In genomic region chr4:76198411-76199237, GRCh38 we compare ENCODE assay signal across 8 cellular contexts. TPM values are rescaled to one million over a fixed set of nuclear protein-coding genes. Genes with fewer than 3 reads are reported as not detected.
DNase-seq lines count a peak whose midpoint lies in the region; ATAC-seq and TF ChIP-seq lines count a peak whose summit lies in the region.

No MANE protein-coding gene starts in this region.

- H3K9me1 ChIP-seq in IMR-90 (ENCODE audit: insufficient read depth, low read length): peaks cover 19% of the 10 kb centered on the region

- dilution Hi-C loops in IMR-90 (cut with HindIII; ENCODE audit: low sequenced_read_pairs, unreplicated experiment): no loop called here

- H2BK120ac ChIP-seq in IMR-90 (ENCODE audit: low read depth, low read length): peak overlapping the region; percentile 50; the same call in 1 of the 2 replicates

- H2AK5ac ChIP-seq in IMR-90 (ENCODE audit: low read depth, low read length): peak overlapping the region; percentile 65; the same call in 1 of the 2 replicates

- 0 out of 2 replicates have a peak overlapping the region, but pooled peaks have one; percentile 39 for H4K91ac ChIP-seq in IMR-90 (ENCODE audit: insufficient read depth, low read depth, low read length)

- peak overlapping the region in 1 of 2 experiments; percentile 56; a peak in 2 of 4 replicates for H4K8ac ChIP-seq in IMR-90 (ENCODE audit: low read depth in 2 of 2, low read length in 2 of 2)

- intact Hi-C loops in IMR-90 (cut with micrococcal nuclease): loop anchor here (2.0 kb wide), 1 partner anchor 14 kb away; the partner anchor contains the start of gene SCARB2

- peak overlapping the region; percentile 28; the same call in 1 of the 2 replicates for H3K18ac ChIP-seq in IMR-90 (ENCODE audit: low read depth, low read length)

- POLR2A ChIA-PET in IMR-90 (lab: Charles Lee; ENCODE audit: unreplicated experiment): no interaction called here

- H3K4me1 ChIP-seq in IMR-90 (ENCODE audit: control insufficient read depth, insufficient read depth, low read length) (peaks cover 38% of the 10 kb centered on the region), OCI-LY3 (ENCODE audit: low read length) (peaks cover 61% of the 10 kb centered on the region)

- H3K27ac ChIP-seq in IMR-90 (ENCODE audit: insufficient read depth, low read length) (peak overlapping the region; percentile 91), OCI-LY3 (ENCODE audit: low read length) (peak overlapping the region; percentile 78), layer of hippocampus (ENCODE audit: low read depth, low read length) (peak overlapping the region; percentile 93)

- CTCF ChIA-PET in IMR-90 (lab: Yijun Ruan, JAX): interaction anchor here (0.6 kb wide), 2 partner anchors 156 to 981 kb away, joined by 3 read pairs; no protein-coding TSS in a partner anchor

- H3K4me2 ChIP-seq in IMR-90 (ENCODE audit: low read depth, low read length) (peak overlapping the region; percentile 63), OCI-LY3 (ENCODE audit: low read length) (peak overlapping the region; percentile 84)

- no peaks in the 10 kb centered on the region for H3K27me3 ChIP-seq in IMR-90 (ENCODE audit: control insufficient read depth, insufficient read depth, low read length)
- peaks cover 14% of the 10 kb centered on the region for H3K27me3 ChIP-seq in OCI-LY3 (ENCODE audit: low read depth, low read length)
- no peaks in the 10 kb centered on the region for H3K27me3 ChIP-seq in layer of hippocampus (ENCODE audit: control insufficient read depth, insufficient read depth, low read length)

- H3K79me2 ChIP-seq in OCI-LY3 (ENCODE audit: low read length): no peaks in the 10 kb centered on the region

- no CpG with 5 or more reads among the region's 4 CpGs for WGBS in IMR-90 (ENCODE audit: extremely low coverage in 2 of 2, insufficient read length in 1 of 2), 2 experiments

- peak overlapping the region; percentile 25; the same call in 1 of the 3 replicates for H2BK15ac ChIP-seq in IMR-90 (ENCODE audit: low read depth, low read length)

- DNase-seq in DMS79 (lab: John Stamatoyannopoulos, UW) (peak; percentile 86), IMR-90 (peak; percentile 89), brain pericyte (ENCODE audit: low read depth, low spot score) (peak; percentile 50), GM19238 (ENCODE audit: insufficient read length, low spot score) (no peak)
- peak; percentile 58 for DNase-seq in stimulated activated CD8-positive, alpha-beta memory T cell treated with anti-CD3 and anti-CD28 coated beads, Interleukin-4, amount 100 ng/mL, for 48 hours

- peak overlapping the region; percentile 19 for H3K4ac ChIP-seq in IMR-90 (ENCODE audit: low read depth, low read length)

- H3K79me1 ChIP-seq in IMR-90 (ENCODE audit: low read depth in 1 of 2, low read length in 2 of 2): peaks cover 26 to 79% of the 10 kb centered on the region in 2 experiments

- peak overlapping the region; percentile 19 for H3K14ac ChIP-seq in IMR-90 (replicated peaks; ENCODE audit: low read depth, low read length)

- H3K9me3 ChIP-seq in IMR-90 (ENCODE audit: control insufficient read depth, insufficient read depth, low read length): no peaks in the 10 kb centered on the region
- no peaks in the 10 kb centered on the region for H3K9me3 ChIP-seq in OCI-LY3 (ENCODE audit: insufficient read depth, low read length)

- BruUV-seq in IMR-90 (replicated peaks; lab: Mats Ljungman, UMichigan): no TSS peak

- H3K9ac ChIP-seq in IMR-90 (ENCODE audit: low read depth, low read length): 0 out of 2 replicates have a peak overlapping the region, but pooled peaks have one; percentile 15
- H3K9ac ChIP-seq in OCI-LY3 (ENCODE audit: low read length): 0 out of 2 replicates have a peak overlapping the region, but pooled peaks have one; percentile 8

- no peak overlapping the region for H2AK9ac ChIP-seq in IMR-90 (replicated peaks; ENCODE audit: low read depth, low read length, poor library complexity)

- H2AFZ ChIP-seq in IMR-90 (replicated peaks; ENCODE audit: low read length, poor library complexity): no peak overlapping the region
- no peak overlapping the region for H2AFZ ChIP-seq in OCI-LY3 (ENCODE audit: low read depth, low read length)

- in situ Hi-C loops in IMR-90 (cut with MboI; ENCODE audit: low sequenced_read_pairs): loop anchor here (10.0 kb wide), 1 partner anchor 306 kb away; no protein-coding TSS in a partner anchor

- H3K23ac ChIP-seq in IMR-90 (ENCODE audit: low read depth, low read length): peak overlapping the region; percentile 44; the same call in 1 of the 2 replicates

- H3K36me3 ChIP-seq in IMR-90 (ENCODE audit: control insufficient read depth, insufficient read depth, low read length) (peaks cover 7% of the 10 kb centered on the region), OCI-LY3 (replicated peaks; ENCODE audit: low read depth, low read length) (peaks cover 2% of the 10 kb centered on the region)

- peak overlapping the region; percentile 12; the same call in 1 of the 2 replicates for H2BK20ac ChIP-seq in IMR-90 (ENCODE audit: low read depth, low read length)

- no peak for TF ChIP-seq POLR2A in IMR-90 (IDR thresholded peaks at IDR 0.05; ENCODE audit: low read depth, low read length)

- H3K56ac ChIP-seq in IMR-90 (ENCODE audit: extremely low read depth, insufficient read depth, low read length): no peak overlapping the region

- H3K4me3 ChIP-seq in IMR-90 (ENCODE audit: insufficient read depth, low read depth, low read length): no peak overlapping the region
- H3K4me3 ChIP-seq in OCI-LY3 (ENCODE audit: low read length): peak overlapping the region; percentile 64

- TF ChIP-seq RAD21 in IMR-90 (IDR thresholded peaks at IDR 0.05; ENCODE audit: low read length): no peak

- peak overlapping the region; percentile 91 for H2BK5ac ChIP-seq in IMR-90 (ENCODE audit: low read depth, low read length, poor library complexity, severe bottlenecking)

- TF ChIP-seq CTCF in IMR-90 (conservative IDR thresholded peaks at IDR 0.05; ENCODE audit: low read depth, low read length) (no peak), OCI-LY3 (IDR thresholded peaks at IDR 0.05; ENCODE audit: low read depth, low read length) (no peak)

- peak overlapping the region; percentile 8; the same call in 1 of the 2 replicates for H4K5ac ChIP-seq in IMR-90 (ENCODE audit: low read depth, low read length)

- peak; percentile 36 for ATAC-seq in GM21423 (IDR thresholded peaks at IDR 0.05; ENCODE audit: unreplicated experiment)
- ATAC-seq in IMR-90 (ENCODE audit: low read depth): peak; percentile 61

- H4K20me1 ChIP-seq in IMR-90 (ENCODE audit: insufficient read depth, low read length): peaks cover 29% of the 10 kb centered on the region; the same call in 1 of the 2 replicates
- H4K20me1 ChIP-seq in OCI-LY3 (ENCODE audit: insufficient read depth, low read length): peaks cover 6% of the 10 kb centered on the region; the same call in 1 of the 2 replicates

TF ChIP-seq in IMR-90, 13 proteins besides CTCF, POLR2A, EP300 and RAD21:
- TF ChIP-seq NFE2L2 (IDR thresholded peaks at IDR 0.05; ENCODE audit: low read depth, low read length): no peak
- TF ChIP-seq BHLHE40 (IDR thresholded peaks at IDR 0.05; ENCODE audit: low read depth, low read length): peak; percentile 92
- TF ChIP-seq SMC3 (IDR thresholded peaks at IDR 0.05; ENCODE audit: low read depth, low read length): no peak
- TF ChIP-seq CHD1 (IDR thresholded peaks at IDR 0.05; ENCODE audit: low read depth, low read length): no peak
- no peak for TF ChIP-seq RFX5 (IDR thresholded peaks at IDR 0.05; ENCODE audit: low read depth, low read length)
- TF ChIP-seq FOS (IDR thresholded peaks at IDR 0.05; ENCODE audit: low read depth, low read length): peak; percentile 70; the same call in 1 of the 2 replicates
- no peak for TF ChIP-seq MAFK (IDR thresholded peaks at IDR 0.05; ENCODE audit: low read depth, low read length)
- peak; percentile 46; the same call in 1 of the 2 replicates for TF ChIP-seq MAZ (IDR thresholded peaks at IDR 0.05; ENCODE audit: borderline replicate concordance, low read depth, low read length)
- TF ChIP-seq RCOR1 (IDR thresholded peaks at IDR 0.05; ENCODE audit: insufficient replicate concordance, low read length): no peak
- TF ChIP-seq, protein P1, sequence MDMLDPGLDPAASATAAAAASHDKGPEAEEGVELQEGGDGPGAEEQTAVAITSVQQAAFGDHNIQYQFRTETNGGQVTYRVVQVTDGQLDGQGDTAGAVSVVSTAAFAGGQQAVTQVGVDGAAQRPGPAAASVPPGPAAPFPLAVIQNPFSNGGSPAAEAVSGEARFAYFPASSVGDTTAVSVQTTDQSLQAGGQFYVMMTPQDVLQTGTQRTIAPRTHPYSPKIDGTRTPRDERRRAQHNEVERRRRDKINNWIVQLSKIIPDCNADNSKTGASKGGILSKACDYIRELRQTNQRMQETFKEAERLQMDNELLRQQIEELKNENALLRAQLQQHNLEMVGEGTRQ (IDR thresholded peaks at IDR 0.05; ENCODE audit: low read depth, low read length): peak; percentile 84

RNA-seq across cellular contexts. Expression of gene SCARB2, which starts 15.0 kb away (rescaled TPM):
- total RNA-seq in IMR-90 (2012; rRNA removed): 89.7 and 102 TPM in 2 replicates
- polyA plus RNA-seq in IMR-90 (2012; rRNA removed): 56.5 and 69.2 TPM in 2 replicates
- polyA plus RNA-seq in IMR-90 (2012; cell fraction: cytosol; rRNA removed): 19.6 and 23.3 TPM in 2 replicates
- 10.9 and 46.8 TPM in 2 replicates for polyA plus RNA-seq in IMR-90 (2012; cell fraction: nucleus; rRNA removed; ENCODE audit: low replicate concordance)

RNA-seq across cellular contexts. Expression of gene NUP54, which starts 50.4 kb away (rescaled TPM):
- 44.4 and 62.8 TPM in 2 replicates for total RNA-seq in IMR-90 (2012; rRNA removed)
- 19.2 and 24.6 TPM in 2 replicates for polyA plus RNA-seq in IMR-90 (2012; rRNA removed)
- polyA plus RNA-seq in IMR-90 (2012; cell fraction: cytosol; rRNA removed): 2.6 and 4.7 TPM in 2 replicates
- 3.2 and 29.4 TPM in 2 replicates for polyA plus RNA-seq in IMR-90 (2012; cell fraction: nucleus; rRNA removed; ENCODE audit: low replicate concordance)

RNA-seq across cellular contexts. Expression of gene FAM47E, which starts 52.9 kb away (rescaled TPM):
- under 0.01 TPM in 1 of 2 replicates, not detected in the other for total RNA-seq in IMR-90 (2012; rRNA removed)
- 0.05 TPM in 1 of 2 replicates, not detected in the other for polyA plus RNA-seq in IMR-90 (2012; rRNA removed)
- polyA plus RNA-seq in IMR-90 (2012; cell fraction: cytosol; rRNA removed): not detected in 2 replicates
- 0.02 TPM in 1 of 2 replicates, not detected in the other for polyA plus RNA-seq in IMR-90 (2012; cell fraction: nucleus; rRNA removed; ENCODE audit: low replicate concordance)
